14 cellular contexts compared by ENCODE assay signal in the genomic region with DNA sequence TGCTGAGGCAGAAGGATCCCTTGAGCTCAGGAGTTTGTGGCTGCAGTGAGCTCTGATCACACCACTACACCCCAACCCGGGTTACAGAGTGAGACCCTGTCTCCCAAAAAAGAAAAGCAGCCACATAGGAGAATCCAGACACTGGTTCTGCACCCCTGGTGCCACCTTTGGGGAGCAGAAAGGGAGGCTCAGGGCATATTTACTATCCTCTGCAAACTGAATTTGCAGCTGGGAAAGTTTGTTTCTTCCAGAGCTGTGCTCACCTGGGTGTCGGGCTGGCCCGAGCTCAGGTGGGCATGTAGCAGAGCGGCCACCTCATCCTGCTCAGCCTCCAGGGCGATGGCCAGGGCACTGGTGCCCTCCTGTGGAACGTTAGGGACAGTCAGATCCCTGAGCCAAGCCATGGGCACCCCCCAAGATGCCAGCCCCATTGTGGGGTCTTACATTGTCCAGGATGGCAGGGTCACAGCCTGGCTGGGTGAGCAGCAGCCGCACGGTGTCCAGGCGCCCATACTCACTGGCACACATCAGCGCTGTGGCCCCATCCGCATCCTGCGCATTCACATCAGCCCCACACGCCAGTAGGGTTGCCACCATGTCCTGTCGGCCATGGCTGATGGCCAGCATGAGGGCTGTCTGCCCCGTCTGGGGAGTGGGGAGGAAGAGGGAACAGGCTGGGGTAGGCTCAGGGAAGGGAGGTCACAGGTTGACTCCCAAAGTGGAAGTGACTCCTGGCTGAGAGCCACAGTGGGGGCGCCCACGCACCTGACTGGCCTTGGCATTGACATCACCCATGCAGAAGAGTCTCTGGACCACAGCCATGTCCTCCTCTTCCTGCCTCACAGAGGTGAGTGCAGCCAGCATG. TPM values are rescaled to one million over a fixed set of nuclear protein-coding genes. Genes with fewer than 3 reads are reported as not detected.
DNase-seq lines count a peak whose midpoint lies in the region; ATAC-seq and TF ChIP-seq lines count a peak whose summit lies in the region.
"Had no signal": no experiment of that assay in that cellular context is flagged by ENCODE, and none has a peak within 500 bp of the region (broad histone marks: within the 10 kb centered on the region; RNA-seq: fewer than 3 reads in every experiment).

No MANE protein-coding gene starts in this region.

- peaks cover 29% of the 10 kb centered on the region for H4K20me1 ChIP-seq in osteoblast (ENCODE audit: insufficient read depth, low read length)

- peak; percentile 76 for DNase-seq in activated CD8-positive, alpha-beta memory T cell treated with anti-CD3 and anti-CD28 coated beads for 24 hours
- no peak for DNase-seq in activated CD8-positive, alpha-beta memory T cell treated with anti-CD3 and anti-CD28 coated beads, Interleukin-2, amount 50 U/mL, for 4 hours
- peak; percentile 56 for DNase-seq in MG63
- peak; percentile 81 for DNase-seq in osteoblast (ENCODE audit: insufficient read length, low spot score, missing footprints)
- DNase-seq in GM10266 (ENCODE audit: extremely low spot score): no peak
- DNase-seq in NOMO-1 treated with dmso at 0.1 percent for 144 hours (lab: John Stamatoyannopoulos, UW; ENCODE audit: unreplicated experiment): no peak
- DNase-seq: cerebellar nuclear complex, NCI-H1930, T-helper 1 cell had no signal

- H3K9me3 ChIP-seq in MG63: 0 out of 2 replicates have a peak, but pooled peaks cover 5% of the 10 kb centered on the region
- no peaks in the 10 kb centered on the region for H3K9me3 ChIP-seq in osteoblast (ENCODE audit: low read depth, low read length)

- H3K27me3 ChIP-seq in MG63 (no peaks in the 10 kb centered on the region), osteoblast (ENCODE audit: insufficient read depth, low read length) (no peaks in the 10 kb centered on the region)

- H2AFZ ChIP-seq in osteoblast (ENCODE audit: low read length): no peak overlapping the region

- no peak overlapping the region for H3K4me2 ChIP-seq in osteoblast (ENCODE audit: insufficient read depth, low read length)
- H3K4me2 ChIP-seq: smooth muscle cell had no signal

- H3K9me3 Mint-ChIP-seq in brain: peaks cover 0 to 10% (median 8%) of the 10 kb centered on the region in 5 experiments
- H3K9me3 Mint-ChIP-seq: stimulated activated memory B cell treated with anti-CD40 and anti-IgM and Interleukin-4, amounts not matched to agents 10 μg/mL and 1 μg/mL and 100 μg/mL, for 72 hours had no signal

- H3K36me3 ChIP-seq in MG63 (peaks cover 34% of the 10 kb centered on the region), osteoblast (ENCODE audit: insufficient read depth, low read length) (peaks cover 18% of the 10 kb centered on the region)

- H3K4me3 ChIP-seq in MG63 (no peak overlapping the region), osteoblast (ENCODE audit: insufficient read depth, low read length) (no peak overlapping the region)
- H3K4me3 ChIP-seq: smooth muscle cell had no signal

- peaks cover 22% of the 10 kb centered on the region for H3K36me3 Mint-ChIP-seq in brain

- H3K27me3 Mint-ChIP-seq in brain: peaks cover 29% of the 10 kb centered on the region
- H3K27me3 Mint-ChIP-seq: stimulated activated memory B cell treated with anti-CD40 and anti-IgM and Interleukin-4, amounts not matched to agents 10 μg/mL and 1 μg/mL and 100 μg/mL, for 72 hours had no signal

- no peak for ATAC-seq in GM21390 (IDR thresholded peaks at IDR 0.05; ENCODE audit: unreplicated experiment)
- ATAC-seq: stimulated activated memory B cell treated with anti-CD40 and anti-IgM and Interleukin-4, amounts not matched to agents 10 μg/mL and 1 μg/mL and 100 μg/mL, for 72 hours had no signal

- H3K4me1 Mint-ChIP-seq in brain: peaks cover 30% of the 10 kb centered on the region

- peaks cover 38% of the 10 kb centered on the region for H3K79me2 ChIP-seq in osteoblast (ENCODE audit: insufficient read depth, low read length)

- H3K4me1 ChIP-seq in osteoblast (ENCODE audit: insufficient read depth, low read length): peaks cover 23% of the 10 kb centered on the region

- TF ChIP-seq CTCF in brain (conservative IDR thresholded peaks at IDR 0.05) (no peak), osteoblast (IDR thresholded peaks at IDR 0.05; ENCODE audit: extremely low read depth, low read depth, low read length) (no peak), GM10266 (IDR thresholded peaks at IDR 0.05; ENCODE audit: control insufficient read depth, insufficient read depth, low read depth, missing control alignments) (no peak)

- H3K27ac ChIP-seq in osteoblast (ENCODE audit: low read depth, low read length): no peak overlapping the region
- H3K27ac ChIP-seq: HL-60 had no signal

- peak overlapping the region in 4 of 5 experiments; percentile 8 to 44 (median 22) for H3K4me3 Mint-ChIP-seq in brain
- H3K4me3 Mint-ChIP-seq: stimulated activated memory B cell treated with anti-CD40 and anti-IgM and Interleukin-4, amounts not matched to agents 10 μg/mL and 1 μg/mL and 100 μg/mL, for 72 hours had no signal

- peak overlapping the region in 1 of 5 experiments; percentile 82 for H3K27ac Mint-ChIP-seq in brain
- H3K27ac Mint-ChIP-seq: stimulated activated memory B cell treated with anti-CD40 and anti-IgM and Interleukin-4, amounts not matched to agents 10 μg/mL and 1 μg/mL and 100 μg/mL, for 72 hours had no signal

RNA-seq across cellular contexts. Expression of a gene that starts 3.1 kb away (rescaled TPM):
- total RNA-seq in MG63 (2014; rRNA removed; shearing (Covaris generic); ENCODE audit: low replicate concordance): 1,599 and 3,607 TPM in 2 replicates
- polyA plus RNA-seq in brain (ENCODE audit: insufficient read depth, low read depth, low replicate concordance): 2,519 TPM
- total RNA-seq in osteoblast: 177 and 180 TPM in 2 replicates

RNA-seq across cellular contexts. Expression of a gene that starts 3.2 kb away (rescaled TPM):
- total RNA-seq in MG63 (2014; rRNA removed; shearing (Covaris generic); ENCODE audit: low replicate concordance): 10.3 and 40.1 TPM in 2 replicates
- polyA plus RNA-seq in brain (ENCODE audit: insufficient read depth, low read depth, low replicate concordance): 370 TPM
- total RNA-seq in osteoblast: 9.0 and 18.3 TPM in 2 replicates

RNA-seq across cellular contexts. Expression of a gene that starts 16.3 kb away (rescaled TPM):
- 99.8 and 129 TPM in 2 replicates for total RNA-seq in MG63 (2014; rRNA removed; shearing (Covaris generic); ENCODE audit: low replicate concordance)
- polyA plus RNA-seq in brain (ENCODE audit: insufficient read depth, low read depth, low replicate concordance): 131 TPM
- total RNA-seq in osteoblast: 18.6 and 22.8 TPM in 2 replicates

RNA-seq across cellular contexts. Expression of a gene that starts 18.6 kb away (rescaled TPM):
- total RNA-seq in MG63 (2014; rRNA removed; shearing (Covaris generic); ENCODE audit: low replicate concordance): 0.20 TPM in 1 of 2 replicates, not detected in the other
- polyA plus RNA-seq in brain (ENCODE audit: insufficient read depth, low read depth, low replicate concordance): 3.2 TPM
- 0.59 TPM in 1 of 2 replicates, not detected in the other for total RNA-seq in osteoblast

RNA-seq across cellular contexts. Expression of a gene that starts 39.5 kb away (rescaled TPM):
- 46.7 and 64.6 TPM in 2 replicates for total RNA-seq in MG63 (2014; rRNA removed; shearing (Covaris generic); ENCODE audit: low replicate concordance)
- 23.4 TPM for polyA plus RNA-seq in brain (ENCODE audit: insufficient read depth, low read depth, low replicate concordance)
- total RNA-seq in osteoblast: 1.1 and 1.2 TPM in 2 replicates

Comparison
In these comparisons a context has a peak if more than half of its experiments do, and no peak if none do; other contexts are left out.
1. DNase-seq: peak in activated CD8-positive, alpha-beta memory T cell treated with anti-CD3 and anti-CD28 coated beads for 24 hours (single experiment), MG63 (single experiment) and osteoblast (single experiment); none in activated CD8-positive, alpha-beta memory T cell treated with anti-CD3 and anti-CD28 coated beads, Interleukin-2, amount 50 U/mL, for 4 hours (single experiment), GM10266 (single experiment) and NOMO-1 treated with dmso at 0.1 percent for 144 hours (single experiment).